Comparison of ENCODE assay signal across 1 cellular context in the genomic region with DNA sequence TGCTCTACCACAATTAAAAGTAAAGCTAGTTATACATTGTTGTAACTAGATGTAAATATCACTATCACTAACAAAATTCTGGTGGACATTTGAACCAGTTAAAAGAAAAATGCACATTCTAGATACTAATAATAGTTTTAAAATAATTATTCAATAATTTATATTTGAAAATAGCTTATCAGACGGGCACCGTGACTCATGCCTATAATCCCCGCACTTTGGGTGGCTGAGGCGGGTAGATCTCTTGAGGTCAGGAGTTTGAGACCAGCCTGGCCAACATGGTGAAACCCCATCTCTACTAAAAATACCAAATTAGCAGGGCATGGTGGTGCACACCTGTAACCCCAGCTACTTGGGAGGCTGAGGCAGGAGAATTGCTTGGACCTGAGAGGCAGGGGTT.
TF ChIP-seq lines count a peak whose summit lies in the region.
"Not testable (repeated sequence)": the region's sequence is repeated elsewhere in the genome, so short reads cannot be mapped to it uniquely, and the experiment has no call there.

No MANE protein-coding gene starts in this region.

TF ChIP-seq in K562, 482 proteins besides CTCF, POLR2A, EP300 and RAD21:
- TF ChIP-seq DMBX1 (CRISPR knock-in tag; IDR thresholded peaks at IDR 0.05; ENCODE audit: borderline replicate concordance) (peak; percentile 36; the same call in 1 of the 2 replicates), DPF2 (IDR thresholded peaks at IDR 0.05) (0 out of 2 replicates have a peak, but pooled peaks have one; percentile 43), FOSL1 (tag; conservative IDR thresholded peaks at IDR 0.05) (peak; percentile 52), ARID1B (IDR thresholded peaks at IDR 0.05) (peak; percentile 41; the same call in 1 of the 2 replicates), JUND (tag; IDR thresholded peaks at IDR 0.05; ENCODE audit: borderline replicate concordance, low read depth, low read length) (peak; percentile 32; the same call in 1 of the 3 replicates), FOXM1 (IDR thresholded peaks at IDR 0.05; ENCODE audit: low read depth) (0 out of 2 replicates have a peak, but pooled peaks have one; percentile 12)
- TF ChIP-seq, protein P1, sequence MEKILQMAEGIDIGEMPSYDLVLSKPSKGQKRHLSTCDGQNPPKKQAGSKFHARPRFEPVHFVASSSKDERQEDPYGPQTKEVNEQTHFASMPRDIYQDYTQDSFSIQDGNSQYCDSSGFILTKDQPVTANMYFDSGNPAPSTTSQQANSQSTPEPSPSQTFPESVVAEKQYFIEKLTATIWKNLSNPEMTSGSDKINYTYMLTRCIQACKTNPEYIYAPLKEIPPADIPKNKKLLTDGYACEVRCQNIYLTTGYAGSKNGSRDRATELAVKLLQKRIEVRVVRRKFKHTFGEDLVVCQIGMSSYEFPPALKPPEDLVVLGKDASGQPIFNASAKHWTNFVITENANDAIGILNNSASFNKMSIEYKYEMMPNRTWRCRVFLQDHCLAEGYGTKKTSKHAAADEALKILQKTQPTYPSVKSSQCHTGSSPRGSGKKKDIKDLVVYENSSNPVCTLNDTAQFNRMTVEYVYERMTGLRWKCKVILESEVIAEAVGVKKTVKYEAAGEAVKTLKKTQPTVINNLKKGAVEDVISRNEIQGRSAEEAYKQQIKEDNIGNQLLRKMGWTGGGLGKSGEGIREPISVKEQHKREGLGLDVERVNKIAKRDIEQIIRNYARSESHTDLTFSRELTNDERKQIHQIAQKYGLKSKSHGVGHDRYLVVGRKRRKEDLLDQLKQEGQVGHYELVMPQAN (IDR thresholded peaks at IDR 0.05; ENCODE audit: borderline replicate concordance): 0 out of 2 replicates have a peak, but pooled peaks have one; percentile 28
- TF ChIP-seq, protein P2, sequence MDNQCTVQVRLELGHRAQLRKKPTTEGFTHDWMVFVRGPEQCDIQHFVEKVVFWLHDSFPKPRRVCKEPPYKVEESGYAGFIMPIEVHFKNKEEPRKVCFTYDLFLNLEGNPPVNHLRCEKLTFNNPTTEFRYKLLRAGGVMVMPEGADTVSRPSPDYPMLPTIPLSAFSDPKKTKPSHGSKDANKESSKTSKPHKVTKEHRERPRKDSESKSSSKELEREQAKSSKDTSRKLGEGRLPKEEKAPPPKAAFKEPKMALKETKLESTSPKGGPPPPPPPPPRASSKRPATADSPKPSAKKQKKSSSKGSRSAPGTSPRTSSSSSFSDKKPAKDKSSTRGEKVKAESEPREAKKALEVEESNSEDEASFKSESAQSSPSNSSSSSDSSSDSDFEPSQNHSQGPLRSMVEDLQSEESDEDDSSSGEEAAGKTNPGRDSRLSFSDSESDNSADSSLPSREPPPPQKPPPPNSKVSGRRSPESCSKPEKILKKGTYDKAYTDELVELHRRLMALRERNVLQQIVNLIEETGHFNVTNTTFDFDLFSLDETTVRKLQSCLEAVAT (IDR thresholded peaks at IDR 0.05): 0 out of 4 replicates have a peak, but pooled peaks of 1 of the 2 experiments have one; percentile 12
- TF ChIP-seq, protein P3, sequence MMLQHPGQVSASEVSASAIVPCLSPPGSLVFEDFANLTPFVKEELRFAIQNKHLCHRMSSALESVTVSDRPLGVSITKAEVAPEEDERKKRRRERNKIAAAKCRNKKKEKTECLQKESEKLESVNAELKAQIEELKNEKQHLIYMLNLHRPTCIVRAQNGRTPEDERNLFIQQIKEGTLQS (IDR thresholded peaks at IDR 0.05): peak; percentile 58; the same call in 1 of the 2 replicates
- TF ChIP-seq, protein P3 (CRISPR knock-in tag; conservative IDR thresholded peaks at IDR 0.05): not testable (repeated sequence)
- TF ChIP-seq JUND (IDR thresholded peaks at IDR 0.05; ENCODE audit: borderline replicate concordance, low read depth, low read length); FOXM1 (CRISPR knock-in tag; IDR thresholded peaks at IDR 0.05; ENCODE audit: low read depth): not testable (repeated sequence)
